Comparison of ENCODE assay signal across 15 cellular contexts in genomic region chr3:27385504-27385903, GRCh38.
"Had no signal": no experiment of that assay in that cellular context is flagged by ENCODE, and none has a peak within 500 bp of the region (broad histone marks: within the 10 kb centered on the region; RNA-seq: fewer than 3 reads in every experiment).

No MANE protein-coding gene starts in this region.

- H3K4me3 ChIP-seq: gastrocnemius medialis, heart left ventricle, lower lobe of right lung, psoas muscle, right lobe of liver, smooth muscle cell, testis, upper lobe of right lung had no signal

- H3K36me3 ChIP-seq: right lobe of liver had no signal

- ATAC-seq: gastrocnemius medialis; heart left ventricle; left colon; lower lobe of right lung; psoas muscle; right lobe of liver; stimulated activated naive CD8-positive, alpha-beta T cell treated with anti-CD3 and anti-CD28 coated beads, Interleukin-15, amount 100 ng/mL, for 72 hours; upper lobe of right lung had no signal

- H3K27ac ChIP-seq: gastrocnemius medialis, heart left ventricle, lower lobe of right lung, psoas muscle, right lobe of liver, testis, upper lobe of right lung had no signal

- DNase-seq: activated CD4-positive, alpha-beta T cell treated with anti-CD3 and anti-CD28 coated beads, Interleukin-2, amount 10 ng/mL, durations not matched to agents 7 days and 5 days; activated CD8-positive, alpha-beta memory T cell treated with anti-CD3 and anti-CD28 coated beads for 24 hours; activated gamma-delta T cell treated with Interleukin-2 at 50 U/mL for 16 hours; amniotic stem cell; erythroblast; gastrocnemius medialis; heart left ventricle; left colon; lower lobe of right lung; psoas muscle; right lobe of liver; stimulated activated naive CD8-positive, alpha-beta T cell treated with anti-CD3 and anti-CD28 coated beads, Interleukin-15, amount 100 ng/mL, for 72 hours; testis; upper lobe of right lung had no signal

- H3K4me1 ChIP-seq: gastrocnemius medialis, heart left ventricle, lower lobe of right lung, psoas muscle, testis, upper lobe of right lung had no signal

- H3K9me3 ChIP-seq: gastrocnemius medialis, heart left ventricle, lower lobe of right lung, psoas muscle, right lobe of liver, testis, upper lobe of right lung had no signal

- H3K27me3 ChIP-seq: gastrocnemius medialis, heart left ventricle, right lobe of liver, testis, upper lobe of right lung had no signal
